Comparison of ENCODE assay signal across 8 cellular contexts in genomic region chr12:13941258-13942249, GRCh38. TPM values are rescaled to one million over a fixed set of nuclear protein-coding genes. Genes with fewer than 3 reads are reported as not detected.
DNase-seq lines count a peak whose midpoint lies in the region; ATAC-seq and TF ChIP-seq lines count a peak whose summit lies in the region.

No MANE protein-coding gene starts in this region.

- no peaks in the 10 kb centered on the region for H3K36me3 ChIP-seq in NT2/D1 (ENCODE audit: insufficient read depth, insufficient read length, low read length)

- H3K4me1 Mint-ChIP-seq in osteocyte (ENCODE audit: unreplicated experiment): no peaks in the 10 kb centered on the region

- no peaks in the 10 kb centered on the region for H3K27me3 ChIP-seq in NT2/D1 (ENCODE audit: insufficient read depth, insufficient read length)

- peak; percentile 21 for TF ChIP-seq CTCF in osteocyte (IDR thresholded peaks at IDR 0.05)

- H3K4me3 ChIP-seq in NT2/D1 (ENCODE audit: insufficient read length, low read depth): no peak overlapping the region

- no peak overlapping the region for H3K9ac ChIP-seq in NT2/D1 (ENCODE audit: insufficient read length, low read depth)

- no peaks in the 10 kb centered on the region for H3K36me3 Mint-ChIP-seq in osteocyte (ENCODE audit: unreplicated experiment)

- H3K4me1 ChIP-seq in NT2/D1 (ENCODE audit: insufficient read depth, insufficient read length): peaks cover 6% of the 10 kb centered on the region

- ATAC-seq in GM18867 (IDR thresholded peaks at IDR 0.05; ENCODE audit: unreplicated experiment) (peak; percentile 92), esophagus mucosa (peak; percentile 84), HG02884 (IDR thresholded peaks at IDR 0.05; ENCODE audit: unreplicated experiment) (no peak)

- DNase-seq in D341Med (ENCODE audit: low spot score) (peak; percentile 72), HPDE6-E6E7 (ENCODE audit: extremely low spot score) (peak; percentile 52), NT2/D1 (ENCODE audit: low read depth, low spot score) (peak; percentile 96), osteocyte (ENCODE audit: extremely low spot score, unreplicated experiment) (no peak)
- DNase-seq in effector CD8-positive, alpha-beta T cell (lab: John Stamatoyannopoulos, UW): no peak

- peaks cover 12% of the 10 kb centered on the region for H3K9me3 ChIP-seq in NT2/D1 (ENCODE audit: insufficient read depth, low read length)

- no peaks in the 10 kb centered on the region for H3K27me3 Mint-ChIP-seq in osteocyte (ENCODE audit: unreplicated experiment)

- H3K9me3 Mint-ChIP-seq in osteocyte (ENCODE audit: unreplicated experiment): peaks cover 13% of the 10 kb centered on the region

- no peak overlapping the region for H3K4me3 Mint-ChIP-seq in osteocyte (ENCODE audit: unreplicated experiment)

- no peak overlapping the region for H3K27ac Mint-ChIP-seq in osteocyte (ENCODE audit: unreplicated experiment)

RNA-seq across cellular contexts. Expression of gene GRIN2B, which starts 39.8 kb away (rescaled TPM):
- total RNA-seq in esophagus mucosa (under 0.01 TPM), osteocyte (not detected in 2 replicates)

Comparison
In these comparisons a context has a peak if more than half of its experiments do, and no peak if none do; other contexts are left out.
1. DNase-seq: peak in D341Med (single experiment), HPDE6-E6E7 (single experiment) and NT2/D1 (single experiment); none in osteocyte (single experiment) and effector CD8-positive, alpha-beta T cell (single experiment).